Comparison of ENCODE assay signal across 15 cellular contexts in genomic region chr11:13118194-13118593, GRCh38.
A peak's percentile ranks its signal among the peaks of the same experiment; 100 is the strongest.
DNase-seq lines count a peak whose midpoint lies in the region; ATAC-seq and TF ChIP-seq lines count a peak whose summit lies in the region.
"Had no signal": no experiment of that assay in that cellular context is flagged by ENCODE, and none has a peak within 500 bp of the region (broad histone marks: within the 10 kb centered on the region; RNA-seq: fewer than 3 reads in every experiment).

No MANE protein-coding gene starts in this region.

- H3K27me3 ChIP-seq in Panc1 (ENCODE audit: control insufficient read depth, insufficient read depth, low read length), result no peaks in the 10 kb centered on the region; the same call in 1 of the 2 replicates
- H3K27me3 ChIP-seq: cardiac muscle cell had no signal

- no peak for TF ChIP-seq CTCF in Panc1 (IDR thresholded peaks at IDR 0.05)

- peak; percentile 60 for ATAC-seq in Panc1
- ATAC-seq in GM19035 (IDR thresholded peaks at IDR 0.05; ENCODE audit: unreplicated experiment), result no peak
- no peak for ATAC-seq in sciatic nerve
- ATAC-seq: activated T-cell treated with anti-CD3 and anti-CD28 coated beads, Interleukin-2, amount 50 U/mL, for 4 hours; stimulated activated naive B cell treated with anti-CD40 and anti-IgM and Interleukin-4, amounts not matched to agents 10 μg/mL and 1 μg/mL and 100 μg/mL, for 72 hours had no signal

- POLR2A ChIA-PET in Panc1 (lab: Charles Lee), result no interaction called here

- no TSS peak for BruUV-seq in Panc1 (replicated peaks; lab: Mats Ljungman, UMichigan)

- in situ Hi-C loops in Panc1 (cut with HindIII; ENCODE audit: low pct_unique_long_range_greater_than_20kb, low sequenced_read_pairs), result no loop called here

- no peaks in the 10 kb centered on the region for H3K9me3 ChIP-seq in Panc1 (ENCODE audit: control insufficient read depth, insufficient read depth, low read depth, low read length)

- no peak overlapping the region for H3K4me3 ChIP-seq in Panc1 (ENCODE audit: low read depth in 2 of 2, low read length in 2 of 2)
- H3K4me3 ChIP-seq: cardiac muscle cell had no signal

- H3K36me3 ChIP-seq in Panc1 (ENCODE audit: control insufficient read depth, insufficient read depth, low read length), result no peaks in the 10 kb centered on the region
- H3K36me3 ChIP-seq: cardiac muscle cell had no signal

- CTCF ChIA-PET in Panc1 (lab: Charles Lee), result no interaction called here

- DNase-seq in EL, result peak; percentile 100
- DNase-seq in Panc1 (ENCODE audit: low read depth, low spot score), result no peak
- no peak for DNase-seq in epithelial cell of prostate (ENCODE audit: low read depth, low spot score)
- peak; percentile 63 for DNase-seq in pulmonary artery endothelial cell (ENCODE audit: low read depth, low spot score)
- DNase-seq in NCI-H1694 treated with DMSO at 0.1 percent for 48 hours (lab: John Stamatoyannopoulos, UW), result no peak
- DNase-seq in sciatic nerve (ENCODE audit: low spot score), result no peak
- no peak for DNase-seq in activated CD4-positive, alpha-beta T cell treated with anti-CD3 and anti-CD28 coated beads, Interleukin-2, amount 50 U/mL, for 1 hour
- DNase-seq: activated T-cell treated with anti-CD3 and anti-CD28 coated beads, Interleukin-2, amount 50 U/mL, for 4 hours; H7; mesendoderm; NCI-H1092; stimulated activated naive B cell treated with anti-CD40 and anti-IgM and Interleukin-4, amounts not matched to agents 10 μg/mL and 1 μg/mL and 100 μg/mL, for 72 hours; T-helper 9 cell had no signal

- H3K27ac ChIP-seq in Panc1 (ENCODE audit: low read length) (no peak overlapping the region), epithelial cell of prostate (peak overlapping the region; percentile 80)
- H3K27ac ChIP-seq: cardiac muscle cell had no signal

- H3K4me1 ChIP-seq in Panc1 (ENCODE audit: control insufficient read depth, insufficient read depth, low read length), result no peaks in the 10 kb centered on the region

- intact Hi-C loops in Panc1 (cut with micrococcal nuclease; ENCODE audit: unreplicated experiment) (no loop called here), sciatic nerve (cut with DNase I) (no loop called here)

Comparison
In these comparisons a context has a peak if more than half of its experiments do, and no peak if none do; other contexts are left out.
1. DNase-seq: peak in EL (single experiment) and pulmonary artery endothelial cell (single experiment); none in Panc1 (single experiment), epithelial cell of prostate (single experiment), NCI-H1694 treated with DMSO at 0.1 percent for 48 hours (single experiment), sciatic nerve (single experiment) and activated CD4-positive, alpha-beta T cell treated with anti-CD3 and anti-CD28 coated beads, Interleukin-2, amount 50 U/mL, for 1 hour (single experiment).